ENCODE assay signal across 10 cellular contexts in the genomic region with DNA sequence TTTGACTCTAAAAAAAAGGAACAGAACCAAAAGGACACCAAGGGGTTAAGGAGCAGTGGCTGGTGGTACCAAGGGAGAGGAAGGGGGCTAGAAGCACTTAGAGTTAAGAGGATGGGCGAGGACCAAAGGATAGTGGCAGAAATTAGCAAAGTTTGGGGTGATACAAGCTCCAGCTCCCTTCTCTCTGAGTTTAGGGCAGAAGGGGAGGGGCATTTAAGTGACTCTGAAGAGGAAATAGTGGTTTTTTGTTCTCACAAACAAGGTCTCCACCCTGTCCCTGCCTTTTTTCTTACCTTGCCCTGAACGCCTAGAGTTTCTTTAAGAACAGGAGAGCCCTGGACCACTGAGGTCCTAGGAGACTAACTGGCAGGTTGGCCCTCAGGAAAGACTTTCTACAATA. TPM values are rescaled to one million over a fixed set of nuclear protein-coding genes. Genes with fewer than 3 reads are reported as not detected.
DNase-seq lines count a peak whose midpoint lies in the region; ATAC-seq and TF ChIP-seq lines count a peak whose summit lies in the region.
"Had no signal": no experiment of that assay in that cellular context is flagged by ENCODE, and none has a peak within 500 bp of the region (broad histone marks: within the 10 kb centered on the region; RNA-seq: fewer than 3 reads in every experiment).

No MANE protein-coding gene starts in this region.

- no peak for TF ChIP-seq EP300 in upper lobe of left lung (IDR thresholded peaks at IDR 0.05)

- H3K27me3 ChIP-seq in heart right ventricle (no peaks in the 10 kb centered on the region), lower lobe of right lung (ENCODE audit: low read depth) (no peaks in the 10 kb centered on the region), upper lobe of left lung (no peaks in the 10 kb centered on the region)
- H3K27me3 ChIP-seq: SJCRH30 had no signal

- H3K9me3 Mint-ChIP-seq in activated T-helper 17 cell treated with anti-CD3 and anti-CD28 coated beads, Interleukin-2, amount 50 U/mL, for 72 hours: no peaks in the 10 kb centered on the region

- 51 to 67% methylated on average over 2 of the region's 2 CpGs for WGBS in heart right ventricle, 2 donors
- WGBS in upper lobe of left lung, 2 donors: 9 to 37% methylated on average over 2 of the region's 2 CpGs

- peak overlapping the region; percentile 97 for H3K4me3 Mint-ChIP-seq in activated T-helper 17 cell treated with anti-CD3 and anti-CD28 coated beads, Interleukin-2, amount 50 U/mL, for 72 hours

- no peak for DNase-seq in heart right ventricle
- no peak for DNase-seq in left cardiac atrium
- no peak for DNase-seq in lower lobe of right lung
- no peak for DNase-seq in upper lobe of left lung
- no peak for DNase-seq in mucosa of gallbladder (ENCODE audit: low spot score)
- no peak for DNase-seq in NCI-H510A treated with DMSO at 0.1 percent for 48 hours (lab: John Stamatoyannopoulos, UW)
- no peak for DNase-seq in DMS53 (lab: John Stamatoyannopoulos, UW)
- DNase-seq: SJCRH30; stimulated activated CD4-positive, alpha-beta T cell treated with anti-CD3 and anti-CD28 coated beads, Interleukin-12 subunit alpha, Interleukin-12 subunit beta, amount 100 ng/mL, for 4 hours had no signal

- peak overlapping the region; percentile 99 for H3K27ac Mint-ChIP-seq in activated T-helper 17 cell treated with anti-CD3 and anti-CD28 coated beads, Interleukin-2, amount 50 U/mL, for 72 hours

- H3K36me3 ChIP-seq in heart right ventricle (peaks cover 0 to 63% (median 39%) of the 10 kb centered on the region in 9 donors), lower lobe of right lung (peaks cover 60% of the 10 kb centered on the region), upper lobe of left lung (peaks cover 39 to 57% (median 42%) of the 10 kb centered on the region in 4 donors)

- no peaks in the 10 kb centered on the region for H3K27me3 Mint-ChIP-seq in activated T-helper 17 cell treated with anti-CD3 and anti-CD28 coated beads, Interleukin-2, amount 50 U/mL, for 72 hours

- H3K27ac ChIP-seq in heart right ventricle (peak overlapping the region in 8 of 10 donors; percentile 14 to 100 (median 96)), lower lobe of right lung (peak overlapping the region; percentile 94), upper lobe of left lung (peak overlapping the region; percentile 89 to 99 (median 98))
- H3K27ac ChIP-seq: SJCRH30 had no signal

- TF ChIP-seq POLR2A in upper lobe of left lung (IDR thresholded peaks at IDR 0.05): peak in 1 of 4 donors; percentile 36

- H3K4me1 Mint-ChIP-seq in activated T-helper 17 cell treated with anti-CD3 and anti-CD28 coated beads, Interleukin-2, amount 50 U/mL, for 72 hours: peaks cover 24% of the 10 kb centered on the region

- intact Hi-C loops in heart right ventricle (cut with DNase I): loop anchor here in 2 of 10 donors (5.0 to 10.0 kb wide), 2 partner anchors 34 to 51 kb away; a partner anchor contains a TSS
- intact Hi-C loops in left cardiac atrium (cut with DNase I): loop anchor here in 1 of 2 donors (10.0 kb wide), 1 partner anchor 51 kb away; a partner anchor contains a TSS
- intact Hi-C loops in lower lobe of right lung (cut with DNase I): no loop called here

- H3K36me3 Mint-ChIP-seq in activated T-helper 17 cell treated with anti-CD3 and anti-CD28 coated beads, Interleukin-2, amount 50 U/mL, for 72 hours (ENCODE audit: low read depth): peaks cover 85% of the 10 kb centered on the region

- no peak for ATAC-seq in heart right ventricle
- no peak for ATAC-seq in left cardiac atrium
- no peak for ATAC-seq in activated T-helper 17 cell treated with anti-CD3 and anti-CD28 coated beads, Interleukin-2, amount 50 U/mL, for 72 hours (replicated peaks)
- no peak for ATAC-seq in lower lobe of right lung
- ATAC-seq in upper lobe of left lung (ENCODE audit: low FRiP score in 2 of 2): no peak

- peaks cover 16 to 58% (median 41%) of the 10 kb centered on the region in 9 donors for H3K4me1 ChIP-seq in heart right ventricle
- peaks cover 52% of the 10 kb centered on the region for H3K4me1 ChIP-seq in lower lobe of right lung
- peaks cover 30 to 47% (median 40%) of the 10 kb centered on the region in 4 donors for H3K4me1 ChIP-seq in upper lobe of left lung

- H3K4me3 ChIP-seq in heart right ventricle: peak overlapping the region in 3 of 10 donors; percentile 81 to 91 (median 88)
- peak overlapping the region; percentile 94 for H3K4me3 ChIP-seq in lower lobe of right lung
- peak overlapping the region in 3 of 4 donors; percentile 1 to 88 (median 65) for H3K4me3 ChIP-seq in upper lobe of left lung
- H3K4me3 ChIP-seq: SJCRH30 had no signal

- H3K9me3 ChIP-seq in heart right ventricle: no peaks in the 10 kb centered on the region
- H3K9me3 ChIP-seq in lower lobe of right lung: no peaks in the 10 kb centered on the region
- H3K9me3 ChIP-seq in upper lobe of left lung: no peaks in the 10 kb centered on the region
- H3K9me3 ChIP-seq: SJCRH30 had no signal

- TF ChIP-seq CTCF in heart right ventricle (IDR thresholded peaks at IDR 0.05) (no peak), lower lobe of right lung (IDR thresholded peaks at IDR 0.05) (no peak), upper lobe of left lung (IDR thresholded peaks at IDR 0.05) (no peak)

RNA-seq across cellular contexts. Expression of a gene that starts 3.3 kb away (rescaled TPM):
- total RNA-seq in heart right ventricle (10 to 100 TPM; 26.1 to 45.6 (median 30.5) TPM), left cardiac atrium (10 to 100 TPM; 36.5 to 55.3 TPM), lower lobe of right lung (114 TPM), upper lobe of left lung (100 to 1,000 TPM in 1 of 6 donors, 10 to 100 TPM in 5; 66.9 to 131 (median 90.5) TPM), mucosa of gallbladder (87.3 TPM)
- 10 to 100 TPM; 28.6 to 34.1 TPM for polyA plus RNA-seq in heart right ventricle
- total RNA-seq in activated T-helper 17 cell treated with anti-CD3 and anti-CD28 coated beads, Interleukin-2, amount 50 U/mL, for 72 hours: 100 to 1,000 TPM in 1 of 2 donors, 10 to 100 TPM in 1; 99.7 to 121 TPM

RNA-seq across cellular contexts. Expression of a gene that starts 4.0 kb away (rescaled TPM):
- total RNA-seq in heart right ventricle (10 to 100 TPM in 7 of 10 donors, 1 to 10 TPM in 3; 1.4 to 57.8 (median 28.1) TPM), left cardiac atrium (1 to 10 TPM; 2.0 to 2.7 TPM), lower lobe of right lung (0.56 TPM), upper lobe of left lung (1 to 10 TPM in 4 of 6 donors, under 1 TPM in 2; 0.30 to 1.3 (median 1.1) TPM), mucosa of gallbladder (3.6 TPM)
- polyA plus RNA-seq in heart right ventricle: 10 to 100 TPM in 1 of 2 donors, 1 to 10 TPM in 1; 4.9 to 11.3 TPM
- total RNA-seq in activated T-helper 17 cell treated with anti-CD3 and anti-CD28 coated beads, Interleukin-2, amount 50 U/mL, for 72 hours: 1 to 10 TPM; 1.7 to 4.0 TPM

RNA-seq across cellular contexts. Expression of a gene that starts 8.6 kb away (rescaled TPM):
- total RNA-seq in heart right ventricle: 10 to 100 TPM in 3 of 10 donors, 1 to 10 TPM in 7; 5.4 to 12.6 (median 8.0) TPM
- 1 to 10 TPM; 5.2 to 5.8 TPM for polyA plus RNA-seq in heart right ventricle
- 1 to 10 TPM; 4.8 to 6.5 TPM for total RNA-seq in left cardiac atrium
- total RNA-seq in activated T-helper 17 cell treated with anti-CD3 and anti-CD28 coated beads, Interleukin-2, amount 50 U/mL, for 72 hours: 1 to 10 TPM in 1 of 2 donors, under 1 TPM in 1; 0.71 to 1.2 TPM
- total RNA-seq in lower lobe of right lung: 4.8 TPM
- total RNA-seq in upper lobe of left lung: 1 to 10 TPM; 2.6 to 9.4 (median 3.8) TPM
- 12.5 TPM for total RNA-seq in mucosa of gallbladder

RNA-seq across cellular contexts. Expression of a gene that starts 14.4 kb away (rescaled TPM):
- total RNA-seq in heart right ventricle: 10 to 100 TPM in 9 of 10 donors, 1 to 10 TPM in 1; 9.1 to 14.4 (median 10.6) TPM
- polyA plus RNA-seq in heart right ventricle: 10 to 100 TPM in 1 of 2 donors, 1 to 10 TPM in 1; 3.4 to 11.4 TPM
- 10 to 100 TPM; 13.4 to 15.6 TPM for total RNA-seq in left cardiac atrium
- total RNA-seq in activated T-helper 17 cell treated with anti-CD3 and anti-CD28 coated beads, Interleukin-2, amount 50 U/mL, for 72 hours: 10 to 100 TPM in 1 of 2 donors, 1 to 10 TPM in 1; 5.8 to 11.7 TPM
- 14.1 TPM for total RNA-seq in lower lobe of right lung
- total RNA-seq in upper lobe of left lung: 10 to 100 TPM in 4 of 6 donors, 1 to 10 TPM in 2; 6.8 to 32.5 (median 13.0) TPM
- total RNA-seq in mucosa of gallbladder: 20.6 TPM

RNA-seq across cellular contexts. Expression of a gene that starts 19.8 kb away (rescaled TPM):
- total RNA-seq in heart right ventricle (under 1 TPM; 0.21 to 0.78 (median 0.32) TPM), left cardiac atrium (under 1 TPM; 0.15 to 0.16 TPM), lower lobe of right lung (8.2 TPM), upper lobe of left lung (100 to 1,000 TPM in 1 of 6 donors, 10 to 100 TPM in 2, 1 to 10 TPM in 3; 2.3 to 213 (median 11.7) TPM), mucosa of gallbladder (0.66 TPM)
- 1 to 10 TPM in 1 of 2 donors, under 1 TPM in 1; 0.06 to 1.8 TPM for polyA plus RNA-seq in heart right ventricle
- total RNA-seq in activated T-helper 17 cell treated with anti-CD3 and anti-CD28 coated beads, Interleukin-2, amount 50 U/mL, for 72 hours: 1 to 10 TPM; 1.4 to 4.5 TPM
